ENCODE assay signal across 8 cellular contexts in genomic region chr5:172868436-172868923, GRCh38. TPM values are rescaled to one million over a fixed set of nuclear protein-coding genes. Genes with fewer than 3 reads are reported as not detected.
DNase-seq lines count a peak whose midpoint lies in the region; ATAC-seq and TF ChIP-seq lines count a peak whose summit lies in the region.

No MANE protein-coding gene starts in this region.

- ATAC-seq in lung (ENCODE audit: insufficient read depth, low FRiP score) (no peak), HG02938 (IDR thresholded peaks at IDR 0.05; ENCODE audit: unreplicated experiment) (no peak)

- H3K4me1 ChIP-seq in mammary epithelial cell (ENCODE audit: insufficient read depth, low read length): peaks cover 58% of the 10 kb centered on the region
- H3K4me1 ChIP-seq in lung (ENCODE audit: control insufficient read depth in 2 of 2, insufficient read depth in 2 of 2, low read length in 2 of 2): peaks cover 45 to 54% of the 10 kb centered on the region in 2 donors
- H3K4me1 ChIP-seq in thyroid gland: peaks cover 95 to 97% of the 10 kb centered on the region in 2 donors

- H2AFZ ChIP-seq in mammary epithelial cell (ENCODE audit: low read depth, low read length): no peak overlapping the region

- H3K27ac Mint-ChIP-seq in activated CD4-positive, alpha-beta T cell treated with anti-CD3 and anti-CD28 coated beads, Interleukin-2, amount 10 ng/mL, durations not matched to agents 24 days and 14 days: no peak overlapping the region

- H3K4me3 ChIP-seq in mammary epithelial cell (replicated peaks in 1 of 3; ENCODE audit: insufficient read depth in 1 of 3, low read depth in 2 of 3, low read length in 3 of 3): no peak overlapping the region
- H3K4me3 ChIP-seq in lung: no peak overlapping the region
- no peak overlapping the region for H3K4me3 ChIP-seq in thyroid gland (replicated peaks in 1 of 3)

- TF ChIP-seq POLR2A in thyroid gland (IDR thresholded peaks at IDR 0.05): no peak

- WGBS in mammary epithelial cell (ENCODE audit: low coverage, missing lambda C conversion rate): 58% methylated on average over 9 of the region's 9 CpGs
- WGBS in lung, 2 donors: 61 to 67% methylated on average over 9 of the region's 9 CpGs
- WGBS in thyroid gland, 2 donors: 61 to 66% methylated on average over 9 of the region's 9 CpGs

- H3K79me2 ChIP-seq in mammary epithelial cell (ENCODE audit: insufficient read depth, low read length): peaks cover 18% of the 10 kb centered on the region

- CTCF ChIA-PET in mammary epithelial cell (lab: Charles Lee; ENCODE audit: low non-redundant PET): no interaction called here

- H3K27me3 ChIP-seq in mammary epithelial cell (ENCODE audit: insufficient read depth, low read length): no peaks in the 10 kb centered on the region
- no peaks in the 10 kb centered on the region for H3K27me3 ChIP-seq in lung (ENCODE audit: control insufficient read depth, insufficient read depth)
- H3K27me3 ChIP-seq in thyroid gland: no peaks in the 10 kb centered on the region

- H3K36me3 Mint-ChIP-seq in activated CD4-positive, alpha-beta T cell treated with anti-CD3 and anti-CD28 coated beads, Interleukin-2, amount 10 ng/mL, durations not matched to agents 24 days and 14 days (ENCODE audit: low read depth): no peaks in the 10 kb centered on the region

- H3K27ac ChIP-seq in mammary epithelial cell (ENCODE audit: insufficient read depth, low read depth, low read length): peak overlapping the region; percentile 86
- H3K27ac ChIP-seq in lung (ENCODE audit: low read depth in 1 of 2, low read length in 1 of 2): peak overlapping the region; percentile 94
- H3K27ac ChIP-seq in thyroid gland: peak overlapping the region; percentile 97 to 98 (median 98)

- intact Hi-C loops in mammary epithelial cell (cut with micrococcal nuclease) (no loop called here), thyroid gland (cut with DNase I) (loop anchor here (5.0 kb wide), 1 partner anchor 34 kb away; no protein-coding TSS in a partner anchor)
- intact Hi-C loops in activated CD4-positive, alpha-beta T cell treated with anti-CD3 and anti-CD28 coated beads, Interleukin-2, amount 10 ng/mL, durations not matched to agents 24 days and 14 days (cut with micrococcal nuclease): no loop called here

- H3K4me1 Mint-ChIP-seq in activated CD4-positive, alpha-beta T cell treated with anti-CD3 and anti-CD28 coated beads, Interleukin-2, amount 10 ng/mL, durations not matched to agents 24 days and 14 days: peaks cover 10% of the 10 kb centered on the region

- H3K27me3 Mint-ChIP-seq in activated CD4-positive, alpha-beta T cell treated with anti-CD3 and anti-CD28 coated beads, Interleukin-2, amount 10 ng/mL, durations not matched to agents 24 days and 14 days: no peaks in the 10 kb centered on the region

- peak overlapping the region; percentile 61 for H3K4me2 ChIP-seq in mammary epithelial cell (ENCODE audit: insufficient read depth, low read depth, low read length)

- in situ Hi-C loops in mammary epithelial cell (cut with MboI; ENCODE audit: low sequenced_read_pairs in 2 of 2): loop anchor here in 1 of 2 donors (10.0 kb wide), 1 partner anchor 94 kb away; the partner anchor contains the start of gene DUSP1

- DNase-seq in NCI-H69 (lab: John Stamatoyannopoulos, UW) (peak; percentile 11), mammary epithelial cell (peak; percentile 66), lung (ENCODE audit: low spot score) (no peak), thyroid gland (no peak), CD1c-positive myeloid dendritic cell (ENCODE audit: extremely low spot score) (no peak), UCSD-AML1 (lab: John Stamatoyannopoulos, UW; ENCODE audit: unreplicated experiment) (no peak)
- no peak for DNase-seq in activated CD4-positive, alpha-beta T cell treated with anti-CD3 and anti-CD28 coated beads, Interleukin-2, amount 10 ng/mL, durations not matched to agents 24 days and 14 days

- TF ChIP-seq CTCF in mammary epithelial cell (conservative IDR thresholded peaks at IDR 0.05 in 1 of 2, IDR thresholded peaks at IDR 0.05 in 1 of 2; ENCODE audit: extremely low read depth in 1 of 2, insufficient read depth in 1 of 2, low read depth in 1 of 2, low read length in 2 of 2): no peak
- TF ChIP-seq CTCF in lung (IDR thresholded peaks at IDR 0.05; ENCODE audit: control extremely low read depth, extremely low read depth): no peak
- no peak for TF ChIP-seq CTCF in thyroid gland (IDR thresholded peaks at IDR 0.05)

- H3K36me3 ChIP-seq in mammary epithelial cell (ENCODE audit: insufficient read depth, low read length) (no peaks in the 10 kb centered on the region), lung (ENCODE audit: control insufficient read depth in 2 of 2, insufficient read depth in 2 of 2, low read length in 2 of 2) (no peaks in the 10 kb centered on the region), thyroid gland (no peaks in the 10 kb centered on the region)

- H3K4me3 Mint-ChIP-seq in activated CD4-positive, alpha-beta T cell treated with anti-CD3 and anti-CD28 coated beads, Interleukin-2, amount 10 ng/mL, durations not matched to agents 24 days and 14 days: no peak overlapping the region

- BruUV-seq in mammary epithelial cell (replicated peaks; lab: Mats Ljungman, UMichigan): no TSS peak

- no peaks in the 10 kb centered on the region for H4K20me1 ChIP-seq in mammary epithelial cell (ENCODE audit: insufficient read depth, low read length)

- dilution Hi-C loops in mammary epithelial cell (cut with HindIII; ENCODE audit: low sequenced_read_pairs): no loop called here

- H3K9me3 Mint-ChIP-seq in activated CD4-positive, alpha-beta T cell treated with anti-CD3 and anti-CD28 coated beads, Interleukin-2, amount 10 ng/mL, durations not matched to agents 24 days and 14 days: no peaks in the 10 kb centered on the region

- H3K9ac ChIP-seq in mammary epithelial cell (ENCODE audit: insufficient read depth, low read length): no peak overlapping the region

- H3K9me3 ChIP-seq in mammary epithelial cell (replicated peaks; ENCODE audit: insufficient read depth, low read length) (no peaks in the 10 kb centered on the region), lung (ENCODE audit: control insufficient read depth in 2 of 2, insufficient read depth in 1 of 2, low read length in 1 of 2) (no peaks in the 10 kb centered on the region), thyroid gland (no peaks in the 10 kb centered on the region)

RNA-seq across cellular contexts. Expression of gene ERGIC1, which starts 34.4 kb away (rescaled TPM):
- total RNA-seq in mammary epithelial cell (10 to 100 TPM; 58.8 to 98.6 TPM), lung (100 to 1,000 TPM in 1 of 2 donors, 10 to 100 TPM in 1; 62.2 to 215 TPM), thyroid gland (100 to 1,000 TPM; 156 to 214 (median 175) TPM)
- polyA plus RNA-seq in mammary epithelial cell (111 TPM), lung (100 to 1,000 TPM; 122 to 204 TPM)
- polyA minus RNA-seq in mammary epithelial cell: 158 TPM
- total RNA-seq in activated CD4-positive, alpha-beta T cell treated with anti-CD3 and anti-CD28 coated beads, Interleukin-2, amount 10 ng/mL, durations not matched to agents 24 days and 14 days: 47.1 and 47.3 TPM in 2 replicates

Comparison
In these comparisons a context has a peak if more than half of its experiments do, and no peak if none do; other contexts are left out.
1. DNase-seq: peak in NCI-H69 (single experiment) and mammary epithelial cell (single experiment); none in lung (single experiment), thyroid gland (0 of 2), CD1c-positive myeloid dendritic cell (single experiment), activated CD4-positive, alpha-beta T cell treated with anti-CD3 and anti-CD28 coated beads, Interleukin-2, amount 10 ng/mL, durations not matched to agents 24 days and 14 days (single experiment) and UCSD-AML1 (single experiment).
2. Peak in every context shown above with its lines, with median percentiles within 50 percentile points of each other: H3K27ac ChIP-seq.